In genomic region chr16:685967-686366, GRCh38 we compare ENCODE assay signal across 8 cellular contexts. TPM values are rescaled to one million over a fixed set of nuclear protein-coding genes. Genes with fewer than 3 reads are reported as not detected.
DNase-seq lines count a peak whose midpoint lies in the region; ATAC-seq and TF ChIP-seq lines count a peak whose summit lies in the region.

No MANE protein-coding gene starts in this region.

- in situ Hi-C loops in ACHN (cut with HindIII; ENCODE audit: low pct_ligation_motif_present, low pct_unique_long_range_greater_than_20kb, low sequenced_read_pairs), result no loop called here

- no peak for ATAC-seq in HG03378 (IDR thresholded peaks at IDR 0.05; ENCODE audit: unreplicated experiment)

- no peak overlapping the region for H3K4me3 ChIP-seq in GM06990 (replicated peaks; ENCODE audit: low read depth, low read length)
- H3K4me3 ChIP-seq in SJSA1, result no peak overlapping the region
- no peak overlapping the region for H3K4me3 ChIP-seq in fibroblast of villous mesenchyme (ENCODE audit: low read depth, low read length)

- DNase-seq in ACHN (peak; percentile 70), GM06990 (ENCODE audit: extremely low read depth, insufficient read length) (no peak), SJSA1 (ENCODE audit: low read depth in 1 of 2, low spot score in 2 of 2) (peak; percentile 41 to 81), fibroblast of villous mesenchyme (ENCODE audit: low read depth) (peak; percentile 40), SIG-M5 (lab: John Stamatoyannopoulos, UW) (no peak), DMS79 treated with DMSO at 0.1 percent for 48 hours (lab: John Stamatoyannopoulos, UW) (no peak)
- DNase-seq in activated CD4-positive, alpha-beta T cell treated with anti-CD3 and anti-CD28 coated beads for 1 hour, result no peak

- H3K4me1 ChIP-seq in SJSA1 (replicated peaks), result peaks cover 42% of the 10 kb centered on the region

- H3K36me3 ChIP-seq in GM06990 (ENCODE audit: control insufficient read depth, insufficient read depth, low read length), result peaks cover 37% of the 10 kb centered on the region
- H3K36me3 ChIP-seq in SJSA1, result peaks cover 69% of the 10 kb centered on the region

- no peak overlapping the region for H3K27ac ChIP-seq in SJSA1

- H3K27me3 ChIP-seq in GM06990 (replicated peaks; ENCODE audit: control insufficient read depth, insufficient read depth, low read length) (no peaks in the 10 kb centered on the region), SJSA1 (replicated peaks) (no peaks in the 10 kb centered on the region)

- H3K9me3 ChIP-seq in SJSA1 (replicated peaks), result no peaks in the 10 kb centered on the region; the same call in none of the 2 replicates

- TF ChIP-seq CTCF in GM06990 (IDR thresholded peaks at IDR 0.05; ENCODE audit: insufficient read depth, low read length, poor library complexity, severe bottlenecking), result peak; percentile 11
- peak; percentile 61 for TF ChIP-seq CTCF in fibroblast of villous mesenchyme (IDR thresholded peaks at IDR 0.05; ENCODE audit: insufficient read depth, low read depth, low read length)

RNA-seq across cellular contexts. Expression of gene JMJD8, which starts 1.8 kb away (rescaled TPM):
- total RNA-seq in SJSA1 (2014; rRNA removed; shearing (Covaris generic)), result 13.9 and 25.7 TPM in 2 replicates
- total RNA-seq in fibroblast of villous mesenchyme, result 35.4 and 36.3 TPM in 2 replicates

RNA-seq across cellular contexts. Expression of gene WDR24, which starts 4.2 kb away (rescaled TPM):
- 2.1 TPM in 2 replicates for total RNA-seq in SJSA1 (2014; rRNA removed; shearing (Covaris generic))
- 8.2 and 9.0 TPM in 2 replicates for total RNA-seq in fibroblast of villous mesenchyme

RNA-seq across cellular contexts. Expression of gene STUB1, which starts 5.8 kb away (rescaled TPM):
- 150 and 253 TPM in 2 replicates for total RNA-seq in SJSA1 (2014; rRNA removed; shearing (Covaris generic))
- total RNA-seq in fibroblast of villous mesenchyme, result 100 and 113 TPM in 2 replicates

RNA-seq across cellular contexts. Expression of gene RHBDL1, which starts 10.5 kb away (rescaled TPM):
- total RNA-seq in SJSA1 (2014; rRNA removed; shearing (Covaris generic)), result 1.1 and 13.1 TPM in 2 replicates
- 1.3 and 1.9 TPM in 2 replicates for total RNA-seq in fibroblast of villous mesenchyme

RNA-seq across cellular contexts. Expression of gene RHOT2, which starts 18.0 kb away (rescaled TPM):
- 51.2 and 64.3 TPM in 2 replicates for total RNA-seq in SJSA1 (2014; rRNA removed; shearing (Covaris generic))
- 44.0 and 53.1 TPM in 2 replicates for total RNA-seq in fibroblast of villous mesenchyme

Comparison
In these comparisons a context has a peak if more than half of its experiments do, and no peak if none do; other contexts are left out.
1. DNase-seq: peak in ACHN (single experiment), SJSA1 (2 of 2) and fibroblast of villous mesenchyme (single experiment); none in GM06990 (single experiment), SIG-M5 (single experiment), DMS79 treated with DMSO at 0.1 percent for 48 hours (single experiment) and activated CD4-positive, alpha-beta T cell treated with anti-CD3 and anti-CD28 coated beads for 1 hour (single experiment).